Comparison of ENCODE assay signal across 17 cellular contexts in the genomic region with DNA sequence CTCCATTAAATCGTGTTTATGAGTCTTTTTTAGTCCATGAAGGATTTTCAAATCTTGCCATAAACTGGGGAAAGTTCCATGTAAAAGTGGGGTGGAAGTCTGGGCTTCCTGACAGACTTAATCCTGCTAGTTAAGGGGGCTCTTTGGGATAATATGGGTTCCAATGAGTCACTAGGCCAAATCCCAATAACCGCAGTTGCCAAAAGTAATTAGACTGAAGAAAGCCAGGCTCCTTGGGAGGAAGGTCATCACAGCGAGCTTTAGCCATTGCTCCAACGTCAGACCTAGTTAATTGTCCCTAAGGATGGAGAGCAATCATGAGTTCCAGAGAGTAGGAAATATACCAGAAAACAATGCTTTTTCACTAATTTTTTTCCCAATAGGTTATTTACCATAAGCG. TPM values are rescaled to one million over a fixed set of nuclear protein-coding genes. Genes with fewer than 3 reads are reported as not detected.
DNase-seq lines count a peak whose midpoint lies in the region; ATAC-seq and TF ChIP-seq lines count a peak whose summit lies in the region.
"Had no signal": no experiment of that assay in that cellular context is flagged by ENCODE, and none has a peak within 500 bp of the region (broad histone marks: within the 10 kb centered on the region; RNA-seq: fewer than 3 reads in every experiment).

No MANE protein-coding gene starts in this region.

- ATAC-seq in activated naive CD4-positive, alpha-beta T cell treated with anti-CD3 and anti-CD28 coated beads, Interleukin-2, amount 50 U/mL, for 72 hours = no peak
- ATAC-seq: HepG2 had no signal

- no peak overlapping the region for H3K4me3 Mint-ChIP-seq in nephron progenitor cell
- H3K4me3 Mint-ChIP-seq: CD4-positive, alpha-beta T cell; H9; IgD-negative memory B cell had no signal

- H3K36me3 ChIP-seq in uterus = no peaks in the 10 kb centered on the region
- no peaks in the 10 kb centered on the region for H3K36me3 ChIP-seq in transverse colon

- H3K9me3 Mint-ChIP-seq in nephron progenitor cell = peaks cover 3% of the 10 kb centered on the region
- H3K9me3 Mint-ChIP-seq in activated naive CD4-positive, alpha-beta T cell treated with anti-CD3 and anti-CD28 coated beads, Interleukin-2, amount 50 U/mL, for 72 hours = no peaks in the 10 kb centered on the region
- H3K9me3 Mint-ChIP-seq: CD4-positive, alpha-beta T cell; H9; IgD-negative memory B cell had no signal

- no peaks in the 10 kb centered on the region for H3K27me3 Mint-ChIP-seq in nephron progenitor cell (ENCODE audit: low read depth, poor library complexity)

- peak; percentile 80 for DNase-seq in SK-N-DZ (ENCODE audit: low spot score)
- peak; percentile 64 for DNase-seq in fibroblast of mammary gland (ENCODE audit: low read depth)
- DNase-seq in nephron progenitor cell = no peak
- peak; percentile 57 to 68 for DNase-seq in uterus
- no peak for DNase-seq in activated T-cell treated with anti-CD3 and anti-CD28 coated beads for 4 hours
- no peak for DNase-seq in activated naive CD4-positive, alpha-beta T cell treated with anti-CD3 and anti-CD28 coated beads, Interleukin-2, amount 50 U/mL, for 72 hours (ENCODE audit: low spot score in 2 of 2)
- DNase-seq in transverse colon = no peak
- DNase-seq: AML-193; Caco-2; CD4-positive, alpha-beta T cell; GF-D8; H9 had no signal

- peaks cover 0 to 14% of the 10 kb centered on the region in 2 donors for H3K4me1 ChIP-seq in uterus
- no peaks in the 10 kb centered on the region for H3K4me1 ChIP-seq in transverse colon

- H3K27me3 ChIP-seq in uterus (no peaks in the 10 kb centered on the region), transverse colon (no peaks in the 10 kb centered on the region)

- intact Hi-C loops in uterus (cut with DNase I; ENCODE audit: low total_unique reads) (no loop called here), transverse colon (cut with DNase I; ENCODE audit: low total_unique reads) (no loop called here)

- in situ Hi-C loops in transverse colon (cut with MboI; ENCODE audit: low pct_ligation_motif_present in 1 of 4, low pct_unique_long_range_greater_than_20kb in 1 of 4, low sequenced_read_pairs in 3 of 4) = no loop called here

- TF ChIP-seq CTCF in fibroblast of mammary gland (conservative IDR thresholded peaks at IDR 0.05; ENCODE audit: control insufficient read depth, insufficient read depth, low read depth, low read length) (no peak), nephron progenitor cell (IDR thresholded peaks at IDR 0.05) (no peak), uterus (IDR thresholded peaks at IDR 0.05) (no peak), transverse colon (IDR thresholded peaks at IDR 0.05) (no peak)

- H3K4me3 ChIP-seq in fibroblast of mammary gland (ENCODE audit: control insufficient read depth, low read depth, low read length) = no peak overlapping the region
- H3K4me3 ChIP-seq in uterus = no peak overlapping the region
- H3K4me3 ChIP-seq in transverse colon = no peak overlapping the region

- H3K4me1 Mint-ChIP-seq in nephron progenitor cell = peaks cover 31% of the 10 kb centered on the region
- H3K4me1 Mint-ChIP-seq: H9, IgD-negative memory B cell had no signal

- H3K27ac ChIP-seq in uterus (peak overlapping the region; percentile 52 to 74), transverse colon (no peak overlapping the region)
- H3K27ac ChIP-seq: C4-2B had no signal

- no peak for TF ChIP-seq EP300 in transverse colon (IDR thresholded peaks at IDR 0.05; ENCODE audit: low read depth)

- TF ChIP-seq POLR2A in uterus (IDR thresholded peaks at IDR 0.05) = no peak
- TF ChIP-seq POLR2A in transverse colon (IDR thresholded peaks at IDR 0.05) = no peak

- peaks cover 16% of the 10 kb centered on the region for H3K36me3 Mint-ChIP-seq in nephron progenitor cell (ENCODE audit: low read depth)
- no peaks in the 10 kb centered on the region for H3K36me3 Mint-ChIP-seq in activated naive CD4-positive, alpha-beta T cell treated with anti-CD3 and anti-CD28 coated beads, Interleukin-2, amount 50 U/mL, for 72 hours
- H3K36me3 Mint-ChIP-seq: IgD-negative memory B cell had no signal

- 65 to 77% methylated on average over 5 of the region's 5 CpGs for WGBS in transverse colon (ENCODE audit: low coverage in 1 of 2), 2 donors

- H3K9me3 ChIP-seq in uterus (no peaks in the 10 kb centered on the region), transverse colon (no peaks in the 10 kb centered on the region)
- H3K9me3 ChIP-seq: Caco-2 had no signal

- H3K27ac Mint-ChIP-seq in nephron progenitor cell = peak overlapping the region; percentile 60
- no peak overlapping the region for H3K27ac Mint-ChIP-seq in activated naive CD4-positive, alpha-beta T cell treated with anti-CD3 and anti-CD28 coated beads, Interleukin-2, amount 50 U/mL, for 72 hours
- H3K27ac Mint-ChIP-seq: CD4-positive, alpha-beta T cell; H9; IgD-negative memory B cell had no signal

RNA-seq across cellular contexts. Expression of a gene that starts 10.8 kb away (rescaled TPM):
- polyA plus RNA-seq in SK-N-DZ (2014; cell fraction: cytosol; rRNA removed) = not detected in 2 replicates
- polyA plus RNA-seq in SK-N-DZ (2014; cell fraction: nucleus; rRNA removed) = 0.65 TPM in 1 of 2 replicates, not detected in the other
- total RNA-seq in uterus = 10 to 100 TPM; 23.5 to 70.6 (median 45.0) TPM
- not detected for total RNA-seq in activated naive CD4-positive, alpha-beta T cell treated with anti-CD3 and anti-CD28 coated beads, Interleukin-2, amount 50 U/mL, for 72 hours
- total RNA-seq in transverse colon = 1 to 10 TPM in 3 of 4 donors, under 1 TPM in 1; 0.80 to 5.2 (median 2.7) TPM
- total RNA-seq: CD4-positive, alpha-beta T cell; H1; H9; HepG2 had no signal
- polyA plus RNA-seq: BJ, H1, HepG2, IgD-negative memory B cell had no signal

Comparison
In these comparisons a context has a peak if more than half of its experiments do, and no peak if none do; other contexts are left out.
1. DNase-seq: peak in SK-N-DZ (single experiment), fibroblast of mammary gland (single experiment) and uterus (2 of 2); none in nephron progenitor cell (single experiment), activated T-cell treated with anti-CD3 and anti-CD28 coated beads for 4 hours (single experiment), activated naive CD4-positive, alpha-beta T cell treated with anti-CD3 and anti-CD28 coated beads, Interleukin-2, amount 50 U/mL, for 72 hours (0 of 2) and transverse colon (single experiment).
2. H3K27ac ChIP-seq: peak in uterus (2 of 2); none in transverse colon (0 of 4).